23 cellular contexts compared by ENCODE assay signal in genomic region chr6:9086331-9086730, GRCh38.
DNase-seq lines count a peak whose midpoint lies in the region; ATAC-seq and TF ChIP-seq lines count a peak whose summit lies in the region.
"Had no signal": no experiment of that assay in that cellular context is flagged by ENCODE, and none has a peak within 500 bp of the region (broad histone marks: within the 10 kb centered on the region; RNA-seq: fewer than 3 reads in every experiment).

No MANE protein-coding gene starts in this region.

- no peak overlapping the region for H3K56ac ChIP-seq in mesendoderm (ENCODE audit: low read length)

- H4K5ac ChIP-seq in mesendoderm (ENCODE audit: low read length), result no peak overlapping the region

- H3K18ac ChIP-seq in mesendoderm (ENCODE audit: low read length), result peak overlapping the region; percentile 64

- H3K4me2 ChIP-seq in GM23248 (ENCODE audit: unreplicated experiment), result no peak overlapping the region
- H3K4me2 ChIP-seq in mesendoderm (ENCODE audit: low read length), result no peak overlapping the region
- H3K4me2 ChIP-seq: A549, SK-N-SH had no signal

- TF ChIP-seq EP300 in stomach (IDR thresholded peaks at IDR 0.05), result no peak

- no peak overlapping the region for H2BK5ac ChIP-seq in mesendoderm (ENCODE audit: low read length)

- H3K4me3 ChIP-seq in GM23248, result no peak overlapping the region
- no peak overlapping the region for H3K4me3 ChIP-seq in mesendoderm (ENCODE audit: low read length)
- no peak overlapping the region for H3K4me3 ChIP-seq in stomach
- H3K4me3 ChIP-seq: A549, GM12878 had no signal

- H3K9ac ChIP-seq in GM23248, result no peak overlapping the region
- no peak overlapping the region for H3K9ac ChIP-seq in mesendoderm (ENCODE audit: low read length)
- H3K9ac ChIP-seq: SK-N-SH had no signal

- H3K9me3 ChIP-seq in GM23248 (ENCODE audit: low read depth), result no peaks in the 10 kb centered on the region
- H3K9me3 ChIP-seq in stomach, result no peaks in the 10 kb centered on the region
- H3K9me3 ChIP-seq: A549, SK-N-SH had no signal

- no peak overlapping the region for H2AFZ ChIP-seq in GM23248

- no peaks in the 10 kb centered on the region for H4K20me1 ChIP-seq in GM23248 (ENCODE audit: insufficient read depth)

- WGBS in GM23248 (ENCODE audit: low coverage in 1 of 2, low lambda C conversion rate in 2 of 2, missing lambda C conversion rate in 2 of 2), 2 experiments, result 5 to 8% methylated on average over 4 of the region's 4 CpGs
- no CpG with 5 or more reads among the region's 4 CpGs for WGBS in mesendoderm (ENCODE audit: extremely low coverage, insufficient coverage, low lambda C conversion rate)
- WGBS in stomach, 5 donors, result 46 to 63% (median 57%) methylated on average over 4 of the region's 4 CpGs

- ATAC-seq in HG03521 (IDR thresholded peaks at IDR 0.05; ENCODE audit: unreplicated experiment) (no peak), GM18858 (IDR thresholded peaks at IDR 0.05; ENCODE audit: unreplicated experiment) (no peak)
- ATAC-seq: A549; CD8-positive, alpha-beta T cell; GM12878; HCT116; PC-3 had no signal

- H3K27me3 ChIP-seq in GM23248 (replicated peaks; ENCODE audit: insufficient read depth) (no peaks in the 10 kb centered on the region), mesendoderm (ENCODE audit: insufficient read depth, low read length, poor library complexity) (no peaks in the 10 kb centered on the region), stomach (no peaks in the 10 kb centered on the region)

- H2BK15ac ChIP-seq in mesendoderm (replicated peaks; ENCODE audit: low read depth), result no peak overlapping the region

- peak overlapping the region; percentile 70 for H3K4ac ChIP-seq in mesendoderm (ENCODE audit: low read depth, low read length)

- TF ChIP-seq POLR2A in stomach (IDR thresholded peaks at IDR 0.05), result no peak

- no peak overlapping the region for H3K23ac ChIP-seq in mesendoderm (ENCODE audit: low read length)

- in situ Hi-C loops in GM23248 (cut with MboI), result no loop called here

- H3K9me2 ChIP-seq in GM23248 (ENCODE audit: insufficient read depth), result no peaks in the 10 kb centered on the region
- H3K9me2 ChIP-seq: SK-N-SH had no signal

- no peaks in the 10 kb centered on the region for H3K79me2 ChIP-seq in GM23248 (ENCODE audit: insufficient read depth)
- H3K79me2 ChIP-seq in mesendoderm (ENCODE audit: control insufficient read depth, insufficient read depth, low read length), result no peaks in the 10 kb centered on the region

- no peak overlapping the region for H3K27ac ChIP-seq in GM23248
- no peak overlapping the region for H3K27ac ChIP-seq in mesendoderm (ENCODE audit: low read depth, low read length)
- no peak overlapping the region for H3K27ac ChIP-seq in stomach
- H3K27ac ChIP-seq: A549, RWPE1 had no signal

- DNase-seq in AG20443 (ENCODE audit: low spot score), result peak; percentile 29
- peak; percentile 1 for DNase-seq in GM23248
- DNase-seq in epidermal melanocyte (ENCODE audit: insufficient read length, low spot score), result peak; percentile 49
- no peak for DNase-seq in mesendoderm
- DNase-seq in stomach, result no peak
- no peak for DNase-seq in SKM-1 (lab: John Stamatoyannopoulos, UW; ENCODE audit: unreplicated experiment)
- DNase-seq: Calu3; CD8-positive, alpha-beta T cell; Karpas-422; MV-4-11; NCI-H1105 treated with DMSO at 0.1 percent for 48 hours; NCI-H1694; NCI-H446 treated with DMSO at 0.1 percent for 48 hours; NCI-H526 treated with DMSO at 0.1 percent for 48 hours; PC-3; SHP77 treated with DMSO at 0.1 percent for 48 hours; SK-N-SH had no signal

- H4K8ac ChIP-seq in mesendoderm (ENCODE audit: low read depth, low read length), result no peak overlapping the region

- intact Hi-C loops in stomach (cut with DNase I; ENCODE audit: low total_unique reads), result no loop called here

- H3K36me3 ChIP-seq in GM23248 (ENCODE audit: low read depth) (no peaks in the 10 kb centered on the region), mesendoderm (ENCODE audit: control insufficient read depth, insufficient read depth, low read length) (no peaks in the 10 kb centered on the region), stomach (no peaks in the 10 kb centered on the region)

- H2BK120ac ChIP-seq in mesendoderm (ENCODE audit: low read depth, low read length), result peak overlapping the region; percentile 4

- no peak overlapping the region for H2AK5ac ChIP-seq in mesendoderm (ENCODE audit: low read length)

- no peak for TF ChIP-seq CTCF in stomach (IDR thresholded peaks at IDR 0.05)

- H3K79me1 ChIP-seq in mesendoderm (ENCODE audit: low read length), result no peaks in the 10 kb centered on the region

- no peaks in the 10 kb centered on the region for H3K4me1 ChIP-seq in GM23248 (ENCODE audit: insufficient read depth)
- peaks cover 3% of the 10 kb centered on the region for H3K4me1 ChIP-seq in mesendoderm (ENCODE audit: control insufficient read depth, low read depth, low read length)
- H3K4me1 ChIP-seq in stomach, result no peaks in the 10 kb centered on the region
- H3K4me1 ChIP-seq: A549 had no signal

- H3F3A ChIP-seq in GM23248 (ENCODE audit: insufficient read depth), result no peaks in the 10 kb centered on the region

Comparison
In these comparisons a context has a peak if more than half of its experiments do, and no peak if none do; other contexts are left out.
1. DNase-seq: peak in AG20443 (single experiment), GM23248 (single experiment) and epidermal melanocyte (single experiment); none in mesendoderm (single experiment), stomach (single experiment) and SKM-1 (single experiment).